8 cellular contexts compared by ENCODE assay signal in genomic region chr1:121118480-121118824, GRCh38.
DNase-seq lines count a peak whose midpoint lies in the region; ATAC-seq and TF ChIP-seq lines count a peak whose summit lies in the region.
"Not testable (repeated sequence)": the region's sequence is repeated elsewhere in the genome, so short reads cannot be mapped to it uniquely, and the experiment has no call there.

No MANE protein-coding gene starts in this region.

- DNase-seq in EH (ENCODE audit: low read depth) (peak; percentile 39), SJSA1 (ENCODE audit: low read depth in 1 of 2, low spot score in 2 of 2) (peak in 1 of 2 experiments; percentile 31)
- not testable (repeated sequence) for DNase-seq in activated naive CD8-positive, alpha-beta T cell treated with anti-CD3 and anti-CD28 coated beads, Interleukin-2, amount 10 ng/mL, durations not matched to agents 7 days and 5 days; dorsolateral prefrontal cortex; Right ventricle myocardium superior; lung (ENCODE audit: low spot score); sciatic nerve (ENCODE audit: low spot score); transverse colon

- WGBS in lung, 2 donors: 0 to 12% methylated on average over 2 to 17 of the region's 20 CpGs
- WGBS in transverse colon (ENCODE audit: low coverage in 1 of 2), 2 donors: 47% methylated on average over 16 of the region's 20 CpGs; no CpG with 5 or more reads in 1 of the 2 donors

- not testable (repeated sequence) for H3K4me1 Mint-ChIP-seq in activated naive CD8-positive, alpha-beta T cell treated with anti-CD3 and anti-CD28 coated beads, Interleukin-2, amount 10 ng/mL, durations not matched to agents 7 days and 5 days

- peak overlapping the region; percentile 54 for H3K4me3 Mint-ChIP-seq in activated naive CD8-positive, alpha-beta T cell treated with anti-CD3 and anti-CD28 coated beads, Interleukin-2, amount 10 ng/mL, durations not matched to agents 7 days and 5 days

- H3K9me3 ChIP-seq in SJSA1 (replicated peaks); lung (ENCODE audit: control insufficient read depth in 2 of 2, insufficient read depth in 1 of 2, low read length in 1 of 2); transverse colon: not testable (repeated sequence)

- not testable (repeated sequence) for TF ChIP-seq CTCF in dorsolateral prefrontal cortex (IDR thresholded peaks at IDR 0.05 in 54 of 56, conservative IDR thresholded peaks at IDR 0.05 in 2 of 56; ENCODE audit: low read depth in 1 of 56, partially characterized antibody in 56 of 56); lung (IDR thresholded peaks at IDR 0.05; ENCODE audit: control extremely low read depth, extremely low read depth); transverse colon (IDR thresholded peaks at IDR 0.05)

- not testable (repeated sequence) for H3K9me3 Mint-ChIP-seq in activated naive CD8-positive, alpha-beta T cell treated with anti-CD3 and anti-CD28 coated beads, Interleukin-2, amount 10 ng/mL, durations not matched to agents 7 days and 5 days

- intact Hi-C loops in dorsolateral prefrontal cortex (cut with DNase I); Right ventricle myocardium superior (cut with DNase I); sciatic nerve (cut with DNase I); transverse colon (cut with DNase I; ENCODE audit: low total_unique reads): not testable (repeated sequence)

- not testable (repeated sequence) for H3K36me3 Mint-ChIP-seq in activated naive CD8-positive, alpha-beta T cell treated with anti-CD3 and anti-CD28 coated beads, Interleukin-2, amount 10 ng/mL, durations not matched to agents 7 days and 5 days

- H3K4me3 ChIP-seq in SJSA1: peak overlapping the region; percentile 37
- H3K4me3 ChIP-seq in dorsolateral prefrontal cortex: peak overlapping the region; percentile 13 to 75 (median 56)
- H3K4me3 ChIP-seq in lung: not testable (repeated sequence)
- peak overlapping the region in 3 of 4 donors; percentile 10 to 46 (median 29) for H3K4me3 ChIP-seq in transverse colon

- H3K36me3 ChIP-seq in SJSA1; lung (ENCODE audit: control insufficient read depth in 2 of 2, insufficient read depth in 2 of 2, low read length in 2 of 2); transverse colon: not testable (repeated sequence)

- not testable (repeated sequence) for TF ChIP-seq POLR2A in transverse colon (IDR thresholded peaks at IDR 0.05)

- POLR2A ChIA-PET in activated naive CD8-positive, alpha-beta T cell treated with anti-CD3 and anti-CD28 coated beads, Interleukin-2, amount 10 ng/mL, durations not matched to agents 7 days and 5 days (lab: Charles Lee): not testable (repeated sequence)

- H3K27me3 Mint-ChIP-seq in activated naive CD8-positive, alpha-beta T cell treated with anti-CD3 and anti-CD28 coated beads, Interleukin-2, amount 10 ng/mL, durations not matched to agents 7 days and 5 days: not testable (repeated sequence)

- not testable (repeated sequence) for H3K27ac Mint-ChIP-seq in activated naive CD8-positive, alpha-beta T cell treated with anti-CD3 and anti-CD28 coated beads, Interleukin-2, amount 10 ng/mL, durations not matched to agents 7 days and 5 days

- in situ Hi-C loops in transverse colon (cut with MboI; ENCODE audit: low pct_ligation_motif_present in 1 of 4, low pct_unique_long_range_greater_than_20kb in 1 of 4, low sequenced_read_pairs in 3 of 4): not testable (repeated sequence)

- not testable (repeated sequence) for TF ChIP-seq EP300 in transverse colon (IDR thresholded peaks at IDR 0.05; ENCODE audit: low read depth)

- not testable (repeated sequence) for H3K27me3 ChIP-seq in SJSA1 (replicated peaks); dorsolateral prefrontal cortex; lung (ENCODE audit: control insufficient read depth, insufficient read depth); transverse colon

- H3K4me1 ChIP-seq in SJSA1 (replicated peaks); lung (ENCODE audit: control insufficient read depth in 2 of 2, insufficient read depth in 2 of 2, low read length in 2 of 2); transverse colon: not testable (repeated sequence)

- peak; percentile 24 for ATAC-seq in activated naive CD8-positive, alpha-beta T cell treated with anti-CD3 and anti-CD28 coated beads, Interleukin-2, amount 10 ng/mL, durations not matched to agents 7 days and 5 days (ENCODE audit: low read depth)
- ATAC-seq in Right ventricle myocardium superior (ENCODE audit: poor library complexity): peak; percentile 57
- ATAC-seq in lung (ENCODE audit: insufficient read depth, low FRiP score): peak; percentile 10
- peak; percentile 76 for ATAC-seq in sciatic nerve

- H3K27ac ChIP-seq in SJSA1: not testable (repeated sequence)
- peak overlapping the region in 36 of 59 donors; percentile 19 to 83 (median 67) for H3K27ac ChIP-seq in dorsolateral prefrontal cortex
- H3K27ac ChIP-seq in lung (ENCODE audit: low read depth in 1 of 2, low read length in 1 of 2): peak overlapping the region in 1 of 2 donors; percentile 59
- peak overlapping the region; percentile 50 to 75 (median 66) for H3K27ac ChIP-seq in transverse colon

Comparison
In these comparisons a context has a peak if more than half of its experiments do, and no peak if none do; other contexts are left out.
1. ATAC-seq: peak in every context shown above with its lines; median percentile 76 in sciatic nerve; 57 in Right ventricle myocardium superior; 24 in activated naive CD8-positive, alpha-beta T cell treated with anti-CD3 and anti-CD28 coated beads, Interleukin-2, amount 10 ng/mL, durations not matched to agents 7 days and 5 days; 10 in lung.